ENCODE assay signal across 18 cellular contexts in the genomic region with DNA sequence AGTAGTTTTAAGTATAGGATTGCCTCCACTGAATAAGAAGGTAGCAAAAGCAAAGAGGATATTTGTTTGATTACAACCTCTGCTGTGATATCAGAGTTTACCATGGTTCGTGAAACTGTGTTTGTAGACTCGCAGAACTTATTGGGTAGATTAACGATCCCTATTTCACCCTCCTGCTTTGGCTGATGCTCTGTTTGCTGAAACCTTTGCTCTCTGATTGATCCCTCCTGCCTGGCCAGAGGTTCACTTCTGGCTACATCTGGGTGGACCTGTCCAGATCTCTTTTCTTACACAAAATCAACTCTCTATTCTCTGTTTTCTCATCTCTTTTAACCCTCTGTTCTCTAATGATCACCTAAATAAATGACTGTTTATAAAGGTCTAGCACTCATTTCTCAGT. TPM values are rescaled to one million over a fixed set of nuclear protein-coding genes. Genes with fewer than 3 reads are reported as not detected.
DNase-seq lines count a peak whose midpoint lies in the region; ATAC-seq and TF ChIP-seq lines count a peak whose summit lies in the region.
"Had no signal": no experiment of that assay in that cellular context is flagged by ENCODE, and none has a peak within 500 bp of the region (broad histone marks: within the 10 kb centered on the region; RNA-seq: fewer than 3 reads in every experiment).

No MANE protein-coding gene starts in this region.

- no peak for TF ChIP-seq CTCF in GM23338 (conservative IDR thresholded peaks at IDR 0.05; ENCODE audit: low read depth in 2 of 2)
- no peak for TF ChIP-seq CTCF in liver (IDR thresholded peaks at IDR 0.05; ENCODE audit: low read depth, low read length, missing input control)
- no peak for TF ChIP-seq CTCF in mammary epithelial cell (conservative IDR thresholded peaks at IDR 0.05 in 1 of 2, IDR thresholded peaks at IDR 0.05 in 1 of 2; ENCODE audit: extremely low read depth in 1 of 2, insufficient read depth in 1 of 2, low read depth in 1 of 2, low read length in 2 of 2)

- no TSS peak for BruUV-seq in mammary epithelial cell (replicated peaks; lab: Mats Ljungman, UMichigan)

- H4K20me1 ChIP-seq in GM23338 (replicated peaks; ENCODE audit: insufficient read depth) = no peaks in the 10 kb centered on the region
- H4K20me1 ChIP-seq in mammary epithelial cell (ENCODE audit: insufficient read depth, low read length) = no peaks in the 10 kb centered on the region
- H4K20me1 ChIP-seq: BLaER1 treated with 17β-estradiol and CSF1 and Interleukin-3, amounts not matched to agents 10 nM and 100 nM had no signal

- 20% methylated on average over 3 of the region's 3 CpGs for WGBS in liver
- WGBS in mammary epithelial cell (ENCODE audit: low coverage, missing lambda C conversion rate) = 100% methylated on average over 3 of the region's 3 CpGs

- H3K9me3 Mint-ChIP-seq in GM23338 = no peaks in the 10 kb centered on the region
- H3K9me3 Mint-ChIP-seq: CD4-positive, alpha-beta T cell; CD8-positive, alpha-beta T cell had no signal

- no peaks in the 10 kb centered on the region for H3K4me1 Mint-ChIP-seq in GM23338
- H3K4me1 Mint-ChIP-seq in T-helper 17 cell = no peaks in the 10 kb centered on the region
- H3K4me1 Mint-ChIP-seq: B cell had no signal

- in situ Hi-C loops in mammary epithelial cell (cut with MboI; ENCODE audit: low sequenced_read_pairs in 2 of 2) = no loop called here

- H3K27me3 ChIP-seq in GM23338 (ENCODE audit: insufficient read depth) = no peaks in the 10 kb centered on the region
- no peaks in the 10 kb centered on the region for H3K27me3 ChIP-seq in liver (ENCODE audit: control insufficient read depth in 4 of 4, insufficient read depth in 4 of 4, low read length in 3 of 4)
- no peaks in the 10 kb centered on the region for H3K27me3 ChIP-seq in mammary epithelial cell (ENCODE audit: insufficient read depth, low read length)
- H3K27me3 ChIP-seq: BLaER1 treated with 17β-estradiol and CSF1 and Interleukin-3, amounts not matched to agents 10 nM and 100 nM had no signal

- no peak for DNase-seq in GM23338 (ENCODE audit: low spot score)
- DNase-seq in left lobe of liver (ENCODE audit: low spot score) = peak; percentile 79
- DNase-seq in mammary epithelial cell = no peak
- DNase-seq in T-helper 17 cell = no peak
- DNase-seq: AML-193; Caco-2; Calu3; CD4-positive, alpha-beta T cell; CD8-positive, alpha-beta T cell; DMS79 treated with DMSO at 0.1 percent for 48 hours; GF-D8 had no signal

- no peak overlapping the region for H3K27ac ChIP-seq in GM23338 (ENCODE audit: low read depth)
- peak overlapping the region; percentile 43 to 55 for H3K27ac ChIP-seq in liver (ENCODE audit: low read depth in 1 of 2, low read length in 2 of 2)
- no peak overlapping the region for H3K27ac ChIP-seq in mammary epithelial cell (ENCODE audit: insufficient read depth, low read depth, low read length)
- H3K27ac ChIP-seq: 22Rv1; A549; BLaER1 treated with 17β-estradiol and CSF1 and Interleukin-3, amounts not matched to agents 10 nM and 100 nM; C4-2B had no signal

- TF ChIP-seq RAD21 in liver (IDR thresholded peaks at IDR 0.05) = peak; percentile 54 to 74

- H3K36me3 Mint-ChIP-seq in GM23338 (ENCODE audit: low read depth) = no peaks in the 10 kb centered on the region
- peaks cover 4% of the 10 kb centered on the region for H3K36me3 Mint-ChIP-seq in T-helper 17 cell (ENCODE audit: low read depth)
- H3K36me3 Mint-ChIP-seq: CD8-positive, alpha-beta T cell had no signal

- H3K4me1 ChIP-seq in GM23338 (ENCODE audit: insufficient read depth) (no peaks in the 10 kb centered on the region), liver (ENCODE audit: control insufficient read depth in 4 of 4, insufficient read depth in 4 of 4, low read length in 3 of 4) (peaks cover 4 to 16% (median 8%) of the 10 kb centered on the region in 4 donors), mammary epithelial cell (ENCODE audit: insufficient read depth, low read length) (peaks cover 8% of the 10 kb centered on the region)
- H3K4me1 ChIP-seq: A549, Caco-2 had no signal

- H3K79me2 ChIP-seq in GM23338 (replicated peaks; ENCODE audit: insufficient read depth) = no peaks in the 10 kb centered on the region
- H3K79me2 ChIP-seq in mammary epithelial cell (ENCODE audit: insufficient read depth, low read length) = no peaks in the 10 kb centered on the region

- H3K27ac Mint-ChIP-seq in GM23338 (no peak overlapping the region), T-helper 17 cell (no peak overlapping the region)
- H3K27ac Mint-ChIP-seq: B cell; CD4-positive, alpha-beta T cell; CD8-positive, alpha-beta T cell had no signal

- no peak overlapping the region for H3K4me2 ChIP-seq in GM23338
- no peak overlapping the region for H3K4me2 ChIP-seq in mammary epithelial cell (ENCODE audit: insufficient read depth, low read depth, low read length)
- H3K4me2 ChIP-seq: A549 had no signal

- CTCF ChIA-PET in mammary epithelial cell (lab: Charles Lee; ENCODE audit: low non-redundant PET) = no interaction called here

- H3F3A ChIP-seq in GM23338 (replicated peaks; ENCODE audit: low read depth) = no peaks in the 10 kb centered on the region

- H3K9me2 ChIP-seq in GM23338 (ENCODE audit: insufficient read depth) = no peaks in the 10 kb centered on the region

- peak overlapping the region; percentile 32; the same call in 1 of the 2 replicates for H2AFZ ChIP-seq in GM23338
- no peak overlapping the region for H2AFZ ChIP-seq in mammary epithelial cell (ENCODE audit: low read depth, low read length)

- no peaks in the 10 kb centered on the region for H3K27me3 Mint-ChIP-seq in GM23338 (ENCODE audit: insufficient read depth, low read depth, poor library complexity)
- peaks cover 47% of the 10 kb centered on the region for H3K27me3 Mint-ChIP-seq in T-helper 17 cell

- no peak overlapping the region for H3K4me3 ChIP-seq in GM23338
- H3K4me3 ChIP-seq in liver (ENCODE audit: low read depth in 1 of 3, low read length in 3 of 3) = no peak overlapping the region
- no peak overlapping the region for H3K4me3 ChIP-seq in mammary epithelial cell (replicated peaks in 1 of 3; ENCODE audit: insufficient read depth in 1 of 3, low read depth in 2 of 3, low read length in 3 of 3)
- H3K4me3 ChIP-seq: A549; BLaER1 treated with 17β-estradiol and CSF1 and Interleukin-3, amounts not matched to agents 10 nM and 100 nM had no signal

- H3K9ac ChIP-seq in liver (ENCODE audit: low read depth in 1 of 2, low read length in 2 of 2) = no peak overlapping the region
- no peak overlapping the region for H3K9ac ChIP-seq in mammary epithelial cell (ENCODE audit: insufficient read depth, low read length)
- H3K9ac ChIP-seq: BLaER1 treated with 17β-estradiol and CSF1 and Interleukin-3, amounts not matched to agents 10 nM and 100 nM had no signal

- H3K4me3 Mint-ChIP-seq in GM23338 (no peak overlapping the region), T-helper 17 cell (no peak overlapping the region)
- H3K4me3 Mint-ChIP-seq: B cell; CD4-positive, alpha-beta T cell; CD8-positive, alpha-beta T cell had no signal

- H3K36me3 ChIP-seq in GM23338 (ENCODE audit: insufficient read depth) (no peaks in the 10 kb centered on the region), liver (ENCODE audit: control insufficient read depth in 4 of 4, insufficient read depth in 3 of 4, low read depth in 1 of 4, low read length in 3 of 4) (no peaks in the 10 kb centered on the region), mammary epithelial cell (ENCODE audit: insufficient read depth, low read length) (no peaks in the 10 kb centered on the region)
- H3K36me3 ChIP-seq: BLaER1 treated with 17β-estradiol and CSF1 and Interleukin-3, amounts not matched to agents 10 nM and 100 nM had no signal

- dilution Hi-C loops in mammary epithelial cell (cut with HindIII; ENCODE audit: low sequenced_read_pairs) = no loop called here

- H3K9me3 ChIP-seq in liver (ENCODE audit: control insufficient read depth in 4 of 4, low read length in 3 of 4) (no peaks in the 10 kb centered on the region), mammary epithelial cell (replicated peaks; ENCODE audit: insufficient read depth, low read length) (no peaks in the 10 kb centered on the region), T-helper 17 cell (ENCODE audit: control insufficient read depth, low read length, poor library complexity, severe bottlenecking) (no peaks in the 10 kb centered on the region)
- H3K9me3 ChIP-seq: A549, Caco-2 had no signal

- ATAC-seq in GM23338 (no peak), left lobe of liver (peak; percentile 99), T-helper 17 cell (no peak), GM18909 (IDR thresholded peaks at IDR 0.05; ENCODE audit: poor library complexity, unreplicated experiment) (no peak)
- ATAC-seq: A549; CD8-positive, alpha-beta T cell had no signal

- intact Hi-C loops in mammary epithelial cell (cut with micrococcal nuclease) = no loop called here

TF ChIP-seq in GM23338, 12 proteins besides CTCF, POLR2A, EP300 and RAD21 (continues in another document):
- TF ChIP-seq CREB1 (CRISPR knock-in tag; IDR thresholded peaks at IDR 0.05; ENCODE audit: low read depth) (no peak), STAT1 (IDR thresholded peaks at IDR 0.05; ENCODE audit: unreplicated experiment) (no peak), NANOG (IDR thresholded peaks at IDR 0.05; ENCODE audit: borderline replicate concordance) (no peak), POLR2AphosphoS5 (IDR thresholded peaks at IDR 0.05; ENCODE audit: low read depth) (no peak)

TF ChIP-seq in liver, 16 proteins besides CTCF, POLR2A, EP300 and RAD21 (continues in another document):
- TF ChIP-seq RXRA (IDR thresholded peaks at IDR 0.05) (peak; percentile 92 to 94), TAF1 (conservative IDR thresholded peaks at IDR 0.05) (no peak), YY1 (IDR thresholded peaks at IDR 0.05) (peak; percentile 63), FOXA2 (IDR thresholded peaks at IDR 0.05) (peak; percentile 45), ATF3 (IDR thresholded peaks at IDR 0.05) (no peak), SP1 (IDR thresholded peaks at IDR 0.05) (peak; percentile 92), HNF4A (conservative IDR thresholded peaks at IDR 0.05) (peak; percentile 96)

RNA-seq across cellular contexts. Expression of gene TMEM192, which starts 37.9 kb away (rescaled TPM):
- total RNA-seq in GM23338 (2014; rRNA removed; shearing (Covaris generic)) = 9.8 and 10.8 TPM in 2 replicates
- polyA plus RNA-seq in GM23338 (2016; fragmentation: Nextera tagmentation; extraction: Ambion mirVana) (6.9 TPM in 2 replicates), liver (10 to 100 TPM; 18.3 to 20.3 TPM), mammary epithelial cell (16.3 TPM)
- total RNA-seq in left lobe of liver (26.5 TPM), liver (10 to 100 TPM; 10.6 to 19.6 TPM), mammary epithelial cell (10 to 100 TPM; 21.3 to 25.5 TPM), T-helper 17 cell (1 to 10 TPM; 6.7 to 7.0 TPM)
- 11.4 TPM for polyA minus RNA-seq in mammary epithelial cell

RNA-seq across cellular contexts. Expression of gene KLHL2, which starts 56.8 kb away (rescaled TPM):
- total RNA-seq in GM23338 (2014; rRNA removed; shearing (Covaris generic)) = 12.4 and 14.8 TPM in 2 replicates
- polyA plus RNA-seq in GM23338 (2016; fragmentation: Nextera tagmentation; extraction: Ambion mirVana) (5.0 and 7.1 TPM in 2 replicates), liver (10 to 100 TPM; 11.4 to 15.8 TPM), mammary epithelial cell (13.4 TPM)
- total RNA-seq in left lobe of liver (23.0 TPM), liver (10 to 100 TPM in 1 of 2 donors, 1 to 10 TPM in 1; 10.0 to 37.9 TPM), mammary epithelial cell (10 to 100 TPM; 23.7 to 24.2 TPM), T-helper 17 cell (10 to 100 TPM; 14.9 to 16.7 TPM)
- polyA minus RNA-seq in mammary epithelial cell = 56.3 TPM

Comparison
In these comparisons a context has a peak if more than half of its experiments do, and no peak if none do; other contexts are left out.
1. H3K27ac ChIP-seq: peak in liver (2 of 2); none in GM23338 (single experiment) and mammary epithelial cell (single experiment).